ENCODE assay signal across 9 cellular contexts in genomic region chr1:206736878-206737728, GRCh38.
DNase-seq lines count a peak whose midpoint lies in the region; ATAC-seq and TF ChIP-seq lines count a peak whose summit lies in the region.
"Had no signal": no experiment of that assay in that cellular context is flagged by ENCODE, and none has a peak within 500 bp of the region (broad histone marks: within the 10 kb centered on the region; RNA-seq: fewer than 3 reads in every experiment).

No MANE protein-coding gene starts in this region.

- no peaks in the 10 kb centered on the region for H3K9me3 Mint-ChIP-seq in memory B cell
- H3K9me3 Mint-ChIP-seq: naive B cell had no signal

- peaks cover 73% of the 10 kb centered on the region for H3K4me1 ChIP-seq in BLaER1
- H3K4me1 ChIP-seq in OCI-LY3 (ENCODE audit: low read length), result peaks cover 100% of the 10 kb centered on the region

- no peaks in the 10 kb centered on the region for H3K9me3 ChIP-seq in BLaER1
- H3K9me3 ChIP-seq in OCI-LY3 (ENCODE audit: insufficient read depth, low read length), result no peaks in the 10 kb centered on the region

- peak overlapping the region; percentile 59 for H3K27ac ChIP-seq in BLaER1
- peak overlapping the region; percentile 95 for H3K27ac ChIP-seq in OCI-LY3 (ENCODE audit: low read length)

- no peaks in the 10 kb centered on the region for H3K27me3 Mint-ChIP-seq in memory B cell
- H3K27me3 Mint-ChIP-seq: naive B cell had no signal

- H3K36me3 ChIP-seq in BLaER1, result peaks cover 86% of the 10 kb centered on the region
- peaks cover 27% of the 10 kb centered on the region for H3K36me3 ChIP-seq in OCI-LY3 (replicated peaks; ENCODE audit: low read depth, low read length)

- no peak for ATAC-seq in memory B cell (ENCODE audit: low read depth)

- H3K4me2 ChIP-seq in BLaER1 (peak overlapping the region; percentile 27; the same call in 1 of the 2 replicates), OCI-LY3 (ENCODE audit: low read length) (peak overlapping the region; percentile 57)

- H3K4me1 Mint-ChIP-seq in memory B cell, result peaks cover 48% of the 10 kb centered on the region

- H3K27ac Mint-ChIP-seq in memory B cell, result peak overlapping the region; percentile 72

- peaks cover 6% of the 10 kb centered on the region for H3K36me3 Mint-ChIP-seq in memory B cell

- DNase-seq in activated gamma-delta T cell (lab: John Stamatoyannopoulos, UW), result peak; percentile 29
- DNase-seq in memory B cell (ENCODE audit: low spot score in 2 of 2), result no peak
- DNase-seq in RPMI8226, result no peak
- DNase-seq in UCSD-AML1 (lab: John Stamatoyannopoulos, UW; ENCODE audit: unreplicated experiment), result no peak
- DNase-seq in GM20000 (ENCODE audit: low spot score), result no peak
- DNase-seq in NCI-H2227 treated with DMSO at 0.1 percent for 48 hours (lab: John Stamatoyannopoulos, UW), result no peak
- DNase-seq: naive B cell had no signal

- H2AFZ ChIP-seq in OCI-LY3 (ENCODE audit: low read depth, low read length), result no peak overlapping the region

- no peak overlapping the region for H3K4me3 ChIP-seq in BLaER1
- H3K4me3 ChIP-seq in OCI-LY3 (ENCODE audit: low read length), result no peak overlapping the region

- H3K27me3 ChIP-seq in BLaER1 (no peaks in the 10 kb centered on the region), OCI-LY3 (ENCODE audit: low read depth, low read length) (no peaks in the 10 kb centered on the region)

- H4K20me1 ChIP-seq in BLaER1 (peaks cover 74% of the 10 kb centered on the region), OCI-LY3 (ENCODE audit: insufficient read depth, low read length) (no peaks in the 10 kb centered on the region)

- H3K9ac ChIP-seq in BLaER1 (peak overlapping the region; percentile 7; the same call in 1 of the 2 replicates), OCI-LY3 (ENCODE audit: low read length) (peak overlapping the region; percentile 82; the same call in 1 of the 2 replicates)

- no peaks in the 10 kb centered on the region for H3K79me2 ChIP-seq in OCI-LY3 (ENCODE audit: low read length)

- no peak overlapping the region for H3K4me3 Mint-ChIP-seq in memory B cell
- H3K4me3 Mint-ChIP-seq: naive B cell had no signal

- no peak for TF ChIP-seq CTCF in OCI-LY3 (IDR thresholded peaks at IDR 0.05; ENCODE audit: low read depth, low read length)
- no peak for TF ChIP-seq CTCF in GM20000 (IDR thresholded peaks at IDR 0.05; ENCODE audit: extremely low read depth, missing control alignments)
